9 cellular contexts compared by ENCODE assay signal in the genomic region with DNA sequence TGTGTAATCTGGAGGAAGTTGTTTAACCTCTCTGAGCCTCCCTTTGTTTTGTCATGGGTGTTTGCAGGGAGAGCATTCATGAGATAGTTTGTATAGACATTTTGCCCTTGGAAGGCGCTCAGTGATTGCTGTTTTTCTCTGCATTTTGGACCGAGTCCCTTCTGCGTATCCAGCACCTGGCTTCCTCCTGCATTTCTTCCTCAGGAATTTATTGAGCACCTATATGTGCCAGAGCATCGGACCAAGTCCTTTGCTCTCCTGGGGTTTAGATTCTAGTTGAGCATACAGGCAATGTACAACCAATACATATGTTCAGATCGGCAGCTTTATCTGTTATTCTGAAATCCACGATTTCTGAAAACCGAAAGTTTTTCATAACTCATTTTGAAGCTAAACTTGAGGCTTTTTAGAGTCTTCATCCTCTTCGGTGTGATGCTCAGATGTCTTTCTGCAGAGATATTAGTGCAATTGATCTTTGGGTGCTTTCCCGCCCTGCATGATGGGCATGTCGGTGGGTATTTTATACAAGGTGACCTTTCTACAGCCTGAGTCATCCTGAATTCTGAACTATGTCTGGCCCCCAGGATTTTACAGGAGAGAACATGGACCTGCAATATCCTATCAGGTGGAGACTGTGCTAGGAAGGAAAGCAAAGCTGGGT. TPM values are rescaled to one million over a fixed set of nuclear protein-coding genes. Genes with fewer than 3 reads are reported as not detected.
DNase-seq lines count a peak whose midpoint lies in the region; ATAC-seq and TF ChIP-seq lines count a peak whose summit lies in the region.
"Had no signal": no experiment of that assay in that cellular context is flagged by ENCODE, and none has a peak within 500 bp of the region (broad histone marks: within the 10 kb centered on the region; RNA-seq: fewer than 3 reads in every experiment).

No MANE protein-coding gene starts in this region.

- peak overlapping the region; percentile 85 to 99 (median 97) for H3K4me3 Mint-ChIP-seq in naive thymus-derived CD4-positive, alpha-beta T cell

- H3K27ac ChIP-seq in heart left ventricle (peak overlapping the region in 7 of 12 donors; percentile 6 to 99 (median 41)), ascending aorta (peak overlapping the region; percentile 93 to 98), uterus (peak overlapping the region; percentile 94 to 96)
- peak overlapping the region; percentile 99 for H3K27ac ChIP-seq in naive thymus-derived CD4-positive, alpha-beta T cell (ENCODE audit: low read depth, low read length)

- H3K36me3 ChIP-seq in heart left ventricle (peaks cover 0 to 17% (median 0%) of the 10 kb centered on the region in 9 donors), ascending aorta (no peaks in the 10 kb centered on the region), uterus (no peaks in the 10 kb centered on the region)
- peaks cover 0 to 13% (median 0%) of the 10 kb centered on the region in 3 experiments for H3K36me3 ChIP-seq in naive thymus-derived CD4-positive, alpha-beta T cell (ENCODE audit: control insufficient read depth in 2 of 3, insufficient read depth in 3 of 3, low read length in 3 of 3)
- H3K36me3 ChIP-seq: BE2C had no signal

- DNase-seq in heart left ventricle (no peak), left ventricle myocardium superior (no peak), ascending aorta (ENCODE audit: low spot score in 2 of 2) (peak in 1 of 2 donors; percentile 57), uterus (no peak), NCI-H1694 (lab: John Stamatoyannopoulos, UW) (no peak), NAMALWA (ENCODE audit: low spot score) (no peak), NCI-H2081 (lab: John Stamatoyannopoulos, UW) (no peak)
- peak in 4 of 9 donors; percentile 16 to 58 (median 26) for DNase-seq in naive thymus-derived CD4-positive, alpha-beta T cell
- DNase-seq: BE2C had no signal

- H3K36me3 Mint-ChIP-seq in naive thymus-derived CD4-positive, alpha-beta T cell, result peaks cover 0 to 74% (median 4%) of the 10 kb centered on the region in 5 donors

- H3K4me3 ChIP-seq in heart left ventricle (peak overlapping the region in 2 of 12 donors; percentile 22 to 97), ascending aorta (peak overlapping the region; percentile 2 to 10), uterus (no peak overlapping the region)
- peak overlapping the region; percentile 63 for H3K4me3 ChIP-seq in naive thymus-derived CD4-positive, alpha-beta T cell (ENCODE audit: low read length)

- peaks cover 61 to 82% (median 72%) of the 10 kb centered on the region in 7 donors for H3K4me1 Mint-ChIP-seq in naive thymus-derived CD4-positive, alpha-beta T cell

- 89 to 91% (median 90%) methylated on average over 10 of the region's 10 CpGs for WGBS in heart left ventricle, 4 donors

- TF ChIP-seq CTCF in heart left ventricle (IDR thresholded peaks at IDR 0.05) (no peak), ascending aorta (IDR thresholded peaks at IDR 0.05) (no peak), uterus (IDR thresholded peaks at IDR 0.05) (no peak)

- H3K27me3 Mint-ChIP-seq in naive thymus-derived CD4-positive, alpha-beta T cell, result no peaks in the 10 kb centered on the region

- peaks cover 0 to 10% (median 0%) of the 10 kb centered on the region in 9 donors for H3K27me3 ChIP-seq in heart left ventricle
- no peaks in the 10 kb centered on the region for H3K27me3 ChIP-seq in ascending aorta
- H3K27me3 ChIP-seq in naive thymus-derived CD4-positive, alpha-beta T cell (ENCODE audit: control insufficient read depth in 2 of 2, insufficient read depth in 2 of 2, low read length in 2 of 2), result no peaks in the 10 kb centered on the region
- no peaks in the 10 kb centered on the region for H3K27me3 ChIP-seq in uterus

- POLR2A ChIA-PET in naive thymus-derived CD4-positive, alpha-beta T cell (lab: Charles Lee), result interaction anchor here (0.7 to 10.4 kb wide), 20 partner anchors 9 to 162 kb away, joined by 3 to 139 read pairs (median 4); a partner anchor contains a TSS

- H3K9me3 ChIP-seq in heart left ventricle, result no peaks in the 10 kb centered on the region
- H3K9me3 ChIP-seq in ascending aorta, result no peaks in the 10 kb centered on the region
- H3K9me3 ChIP-seq in naive thymus-derived CD4-positive, alpha-beta T cell (ENCODE audit: control insufficient read depth in 2 of 3, low read length in 3 of 3), result no peaks in the 10 kb centered on the region
- no peaks in the 10 kb centered on the region for H3K9me3 ChIP-seq in uterus
- H3K9me3 ChIP-seq: BE2C had no signal

- peaks cover 4 to 91% (median 30%) of the 10 kb centered on the region in 12 donors for H3K4me1 ChIP-seq in heart left ventricle
- H3K4me1 ChIP-seq in ascending aorta, result peaks cover 11 to 23% of the 10 kb centered on the region in 2 donors
- H3K4me1 ChIP-seq in naive thymus-derived CD4-positive, alpha-beta T cell (ENCODE audit: control insufficient read depth in 2 of 2, insufficient read depth in 2 of 2, low read length in 2 of 2), result peaks cover 42 to 43% of the 10 kb centered on the region in 2 donors
- peaks cover 0 to 18% of the 10 kb centered on the region in 2 donors for H3K4me1 ChIP-seq in uterus
- H3K4me1 ChIP-seq: BE2C had no signal

- no peaks in the 10 kb centered on the region for H3K9me3 Mint-ChIP-seq in naive thymus-derived CD4-positive, alpha-beta T cell

- intact Hi-C loops in heart left ventricle (cut with DNase I), result loop anchor here in 7 of 10 donors (5.0 to 10.0 kb wide), 5 partner anchors 49 to 83 kb away; a partner anchor contains a TSS
- intact Hi-C loops in left ventricle myocardium superior (cut with micrococcal nuclease), result no loop called here
- intact Hi-C loops in ascending aorta (cut with DNase I), result loop anchor here (10.0 kb wide), 1 partner anchor 47 kb away; no protein-coding TSS in a partner anchor
- intact Hi-C loops in naive thymus-derived CD4-positive, alpha-beta T cell (cut with micrococcal nuclease), result loop anchor here (1.0 to 5.0 kb wide), 9 partner anchors 9 to 161 kb away; a partner anchor contains a TSS
- intact Hi-C loops in uterus (cut with DNase I; ENCODE audit: low total_unique reads), result no loop called here

- TF ChIP-seq POLR2A in heart left ventricle (IDR thresholded peaks at IDR 0.05), result no peak
- TF ChIP-seq POLR2A in uterus (IDR thresholded peaks at IDR 0.05), result no peak

- ATAC-seq in heart left ventricle, result no peak
- ATAC-seq in left ventricle myocardium superior, result no peak
- no peak for ATAC-seq in naive thymus-derived CD4-positive, alpha-beta T cell

- CTCF ChIA-PET in naive thymus-derived CD4-positive, alpha-beta T cell (lab: Charles Lee), result interaction anchor here (0.6 to 8.7 kb wide), 12 partner anchors 15 to 163 kb away, joined by 3 to 107 read pairs (median 3); a partner anchor contains a TSS

- peak overlapping the region; percentile 92 to 99 (median 95) for H3K27ac Mint-ChIP-seq in naive thymus-derived CD4-positive, alpha-beta T cell

RNA-seq across cellular contexts. Expression of a gene that starts 4.1 kb away (rescaled TPM):
- total RNA-seq in heart left ventricle, result 10 to 100 TPM in 4 of 9 donors, 1 to 10 TPM in 5; 6.7 to 47.4 (median 8.2) TPM
- 1 to 10 TPM; 5.8 to 9.9 TPM for polyA plus RNA-seq in heart left ventricle
- total RNA-seq in left ventricle myocardium superior, result 9.8 TPM
- total RNA-seq in ascending aorta, result 88.7 TPM
- 100 to 1,000 TPM; 158 to 498 (median 198) TPM for total RNA-seq in naive thymus-derived CD4-positive, alpha-beta T cell
- polyA plus RNA-seq in naive thymus-derived CD4-positive, alpha-beta T cell, result 100 to 1,000 TPM in 1 of 2 donors, 10 to 100 TPM in 1; 99.8 to 128 TPM
- 100 to 1,000 TPM in 1 of 4 donors, 10 to 100 TPM in 2, 1 to 10 TPM in 1; 9.4 to 137 (median 45.4) TPM for total RNA-seq in uterus

RNA-seq across cellular contexts. Expression of a gene that starts 49.3 kb away (rescaled TPM):
- total RNA-seq in heart left ventricle, result 10 to 100 TPM; 29.6 to 48.7 (median 36.8) TPM
- polyA plus RNA-seq in heart left ventricle, result 10 to 100 TPM; 38.2 to 40.1 TPM
- total RNA-seq in left ventricle myocardium superior, result 34.2 TPM
- total RNA-seq in ascending aorta, result 6.8 TPM
- 100 to 1,000 TPM in 1 of 5 experiments, 10 to 100 TPM in 4; 45.5 to 106 (median 70.2) TPM for total RNA-seq in naive thymus-derived CD4-positive, alpha-beta T cell
- polyA plus RNA-seq in naive thymus-derived CD4-positive, alpha-beta T cell, result 100 to 1,000 TPM; 200 to 220 TPM
- 10 to 100 TPM in 3 of 4 donors, 1 to 10 TPM in 1; 3.2 to 43.6 (median 35.6) TPM for total RNA-seq in uterus

Comparison
In these comparisons a context has a peak if more than half of its experiments do, and no peak if none do; other contexts are left out.
1. intact Hi-C loops: an anchor here in heart left ventricle (5.0 to 10.0 kb wide), ascending aorta (10.0 kb wide) and naive thymus-derived CD4-positive, alpha-beta T cell (1.0 to 5.0 kb wide); none called in left ventricle myocardium superior and uterus.
2. H3K27ac ChIP-seq: peak in every context shown above with its lines; median percentile 99 in naive thymus-derived CD4-positive, alpha-beta T cell; 96 in ascending aorta; 95 in uterus; 41 in heart left ventricle.
3. H3K4me3 ChIP-seq: peak in ascending aorta (2 of 2) and naive thymus-derived CD4-positive, alpha-beta T cell (single experiment); none in uterus (0 of 2).